ENCODE assay signal across 1 cellular context in the genomic region with DNA sequence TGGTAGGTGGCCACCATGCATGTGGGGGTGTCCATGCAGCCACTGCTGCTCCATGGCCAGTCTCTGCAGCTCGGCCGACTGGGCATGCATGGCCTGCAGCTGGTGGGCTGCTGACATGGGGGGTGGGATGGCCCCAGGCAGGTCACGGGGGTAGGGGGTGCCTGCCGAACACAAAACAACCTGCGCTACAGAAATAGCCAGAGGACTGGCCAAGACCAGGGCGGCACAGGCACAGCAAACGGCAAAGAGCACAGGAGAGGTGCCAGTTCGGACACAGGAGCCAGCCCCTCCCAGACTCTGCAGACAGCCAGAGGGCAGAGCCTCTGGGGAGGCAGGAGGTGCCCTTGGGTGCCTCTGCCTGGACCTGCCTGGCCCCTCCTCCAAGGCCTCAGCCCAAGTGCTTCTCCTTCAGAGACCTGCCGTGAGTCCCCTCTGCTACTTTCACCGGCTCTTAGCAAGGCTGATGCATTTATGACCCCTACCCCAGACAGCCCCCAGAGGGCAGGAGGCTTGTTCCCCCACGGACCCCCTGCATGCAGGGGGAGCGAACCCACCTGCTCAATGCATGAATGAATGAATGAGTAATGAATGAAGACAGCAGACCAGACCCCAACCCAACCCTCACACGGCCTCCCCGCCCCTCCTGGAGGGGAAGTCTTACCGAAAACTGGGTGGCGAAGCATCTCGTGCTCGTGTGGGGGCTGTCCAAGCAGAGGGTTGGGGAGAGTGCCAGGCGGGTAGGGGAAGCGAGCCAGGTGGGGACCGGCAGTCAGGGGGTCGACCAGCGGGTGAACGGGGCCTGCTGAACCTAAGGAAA.
A peak's percentile ranks its signal among the peaks of the same experiment; 100 is the strongest.
TF ChIP-seq lines count a peak whose summit lies in the region.

No MANE protein-coding gene starts in this region.

TF ChIP-seq in HepG2, 621 proteins besides CTCF, POLR2A, EP300 and RAD21:
- no peak for TF ChIP-seq ZNF569 (CRISPR knock-in tag; IDR thresholded peaks at IDR 0.05; ENCODE audit: borderline replicate concordance)
- TF ChIP-seq, protein P1, sequence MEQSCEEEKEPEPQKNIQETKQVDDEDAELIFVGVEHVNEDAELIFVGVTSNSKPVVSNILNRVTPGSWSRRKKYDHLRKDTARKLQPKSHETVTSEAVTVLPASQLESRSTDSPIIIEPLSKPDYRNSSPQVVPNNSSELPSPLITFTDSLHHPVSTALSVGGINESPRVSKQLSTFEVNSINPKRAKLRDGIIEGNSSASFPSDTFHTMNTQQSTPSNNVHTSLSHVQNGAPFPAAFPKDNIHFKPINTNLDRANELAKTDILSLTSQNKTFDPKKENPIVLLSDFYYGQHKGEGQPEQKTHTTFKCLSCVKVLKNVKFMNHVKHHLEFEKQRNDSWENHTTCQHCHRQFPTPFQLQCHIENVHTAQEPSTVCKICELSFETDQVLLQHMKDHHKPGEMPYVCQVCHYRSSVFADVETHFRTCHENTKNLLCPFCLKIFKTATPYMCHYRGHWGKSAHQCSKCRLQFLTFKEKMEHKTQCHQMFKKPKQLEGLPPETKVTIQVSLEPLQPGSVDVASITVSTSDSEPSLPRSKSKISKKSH (CRISPR knock-in tag; IDR thresholded peaks at IDR 0.05; ENCODE audit: borderline replicate concordance), result no peak
- TF ChIP-seq NCOR1 (IDR thresholded peaks at IDR 0.05; ENCODE audit: borderline replicate concordance, low read length), result no peak
- no peak for TF ChIP-seq ZEB1 (IDR thresholded peaks at IDR 0.05; ENCODE audit: insufficient replicate concordance, low read depth)
- TF ChIP-seq ZBTB7A (CRISPR knock-in tag; IDR thresholded peaks at IDR 0.05), result no peak
- TF ChIP-seq ATRX (CRISPR knock-in tag; IDR thresholded peaks at IDR 0.05; ENCODE audit: borderline replicate concordance), result no peak
- TF ChIP-seq, protein P2, sequence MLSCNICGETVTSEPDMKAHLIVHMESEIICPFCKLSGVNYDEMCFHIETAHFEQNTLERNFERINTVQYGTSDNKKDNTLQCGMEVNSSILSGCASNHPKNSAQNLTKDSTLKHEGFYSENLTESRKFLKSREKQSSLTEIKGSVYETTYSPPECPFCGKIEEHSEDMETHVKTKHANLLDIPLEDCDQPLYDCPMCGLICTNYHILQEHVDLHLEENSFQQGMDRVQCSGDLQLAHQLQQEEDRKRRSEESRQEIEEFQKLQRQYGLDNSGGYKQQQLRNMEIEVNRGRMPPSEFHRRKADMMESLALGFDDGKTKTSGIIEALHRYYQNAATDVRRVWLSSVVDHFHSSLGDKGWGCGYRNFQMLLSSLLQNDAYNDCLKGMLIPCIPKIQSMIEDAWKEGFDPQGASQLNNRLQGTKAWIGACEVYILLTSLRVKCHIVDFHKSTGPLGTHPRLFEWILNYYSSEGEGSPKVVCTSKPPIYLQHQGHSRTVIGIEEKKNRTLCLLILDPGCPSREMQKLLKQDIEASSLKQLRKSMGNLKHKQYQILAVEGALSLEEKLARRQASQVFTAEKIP (CRISPR knock-in tag; IDR thresholded peaks at IDR 0.05; ENCODE audit: borderline replicate concordance), result no peak
- peak; percentile 56 for TF ChIP-seq AGO2 (optimal IDR thresholded peaks at IDR 0.05; ENCODE audit: low read depth, low read length)
